ENCODE assay signal across 9 cellular contexts in genomic region chr14:104770851-104771272, GRCh38. TPM values are rescaled to one million over a fixed set of nuclear protein-coding genes. Genes with fewer than 3 reads are reported as not detected.
DNase-seq lines count a peak whose midpoint lies in the region; ATAC-seq, FAIRE-seq and TF ChIP-seq lines count a peak whose summit lies in the region.
"Had no signal": no experiment of that assay in that cellular context is flagged by ENCODE, and none has a peak within 500 bp of the region (broad histone marks: within the 10 kb centered on the region; RNA-seq: fewer than 3 reads in every experiment).

No MANE protein-coding gene starts in this region.

- TF ChIP-seq CTCF in DND-41 (IDR thresholded peaks at IDR 0.05; ENCODE audit: borderline replicate concordance, extremely low read depth, low read length, poor library complexity, severe bottlenecking), result peak; percentile 81
- peak; percentile 45 for TF ChIP-seq CTCF in IMR-90 (conservative IDR thresholded peaks at IDR 0.05; ENCODE audit: low read depth, low read length)
- peak; percentile 60 for TF ChIP-seq CTCF in bronchial epithelial cell (IDR thresholded peaks at IDR 0.05; ENCODE audit: insufficient read depth, low read length, severe bottlenecking)
- peak; percentile 39 for TF ChIP-seq CTCF in nephron progenitor cell (IDR thresholded peaks at IDR 0.05)

- H2AK9ac ChIP-seq in IMR-90 (replicated peaks; ENCODE audit: low read depth, low read length, poor library complexity), result no peak overlapping the region

- H3K4me1 ChIP-seq in DND-41 (ENCODE audit: insufficient read depth, low read length) (peaks cover 8% of the 10 kb centered on the region), IMR-90 (ENCODE audit: control insufficient read depth, insufficient read depth, low read length) (peaks cover 5% of the 10 kb centered on the region)

- no peak overlapping the region for H2BK5ac ChIP-seq in IMR-90 (ENCODE audit: low read depth, low read length, poor library complexity, severe bottlenecking)

- H3K36me3 ChIP-seq in DND-41 (ENCODE audit: insufficient read depth, low read length) (peaks cover 79% of the 10 kb centered on the region), IMR-90 (ENCODE audit: control insufficient read depth, insufficient read depth, low read length) (peaks cover 50% of the 10 kb centered on the region), bronchial epithelial cell (ENCODE audit: control insufficient read depth, insufficient read depth, low read length) (peaks cover 25% of the 10 kb centered on the region)

- no peak overlapping the region for H4K8ac ChIP-seq in IMR-90 (ENCODE audit: low read depth in 2 of 2, low read length in 2 of 2)

- H3K9me3 ChIP-seq in DND-41 (ENCODE audit: insufficient read depth, low read length, severe bottlenecking), result no peaks in the 10 kb centered on the region
- no peaks in the 10 kb centered on the region; the same call in 1 of the 2 replicates for H3K9me3 ChIP-seq in IMR-90 (ENCODE audit: control insufficient read depth, insufficient read depth, low read length)

- ATAC-seq in DND-41 (ENCODE audit: insufficient read depth, low read depth) (peak; percentile 46; the same call in 1 of the 3 replicates), IMR-90 (ENCODE audit: low read depth) (no peak), HG02981 (IDR thresholded peaks at IDR 0.05; ENCODE audit: unreplicated experiment) (no peak)
- ATAC-seq: activated naive CD4-positive, alpha-beta T cell treated with anti-CD3 and anti-CD28 coated beads, Interleukin-2, amount 50 U/mL, for 72 hours had no signal

- H3K18ac ChIP-seq in IMR-90 (ENCODE audit: low read depth, low read length), result no peak overlapping the region

- no peaks in the 10 kb centered on the region for H3K9me1 ChIP-seq in IMR-90 (ENCODE audit: insufficient read depth, low read length)

- no peak overlapping the region for H4K5ac ChIP-seq in IMR-90 (ENCODE audit: low read depth, low read length)

- H4K20me1 ChIP-seq in DND-41 (ENCODE audit: insufficient read depth, low read length) (peaks cover 60% of the 10 kb centered on the region), IMR-90 (ENCODE audit: insufficient read depth, low read length) (peaks cover 22% of the 10 kb centered on the region)

- CTCF ChIA-PET in IMR-90 (lab: Yijun Ruan, JAX), result interaction anchor here (1.2 to 1.6 kb wide), 2 partner anchors 18 to 56 kb away, joined by 4 to 5 read pairs; partner anchors contain the start of gene SIVA1

- no peak overlapping the region for H2BK20ac ChIP-seq in IMR-90 (ENCODE audit: low read depth, low read length)

- H3K27ac ChIP-seq in DND-41 (ENCODE audit: low read length) (no peak overlapping the region), IMR-90 (ENCODE audit: insufficient read depth, low read length) (no peak overlapping the region)

- no peak overlapping the region for H2BK120ac ChIP-seq in IMR-90 (ENCODE audit: low read depth, low read length)

- no peaks in the 10 kb centered on the region; the same call in 1 of the 2 replicates for H3K79me2 ChIP-seq in DND-41 (ENCODE audit: insufficient read depth, low read length)

- H3K23ac ChIP-seq in IMR-90 (ENCODE audit: low read depth, low read length), result no peak overlapping the region

- no peak overlapping the region for H3K4me3 Mint-ChIP-seq in nephron progenitor cell
- H3K4me3 Mint-ChIP-seq in activated CD4-positive, alpha-beta T cell treated with anti-CD3 and anti-CD28 coated beads, Interleukin-2, amount 10 ng/mL, durations not matched to agents 24 days and 14 days, result no peak overlapping the region

- no peak overlapping the region for H3K14ac ChIP-seq in IMR-90 (replicated peaks; ENCODE audit: low read depth, low read length)

- H3K4me2 ChIP-seq in DND-41 (ENCODE audit: insufficient read depth, low read length) (no peak overlapping the region), IMR-90 (ENCODE audit: low read depth, low read length) (no peak overlapping the region)

- no peak overlapping the region for H3K56ac ChIP-seq in IMR-90 (ENCODE audit: extremely low read depth, insufficient read depth, low read length)

- dilution Hi-C loops in IMR-90 (cut with HindIII; ENCODE audit: low sequenced_read_pairs, unreplicated experiment), result no loop called here

- peaks cover 25% of the 10 kb centered on the region for H3K4me1 Mint-ChIP-seq in nephron progenitor cell
- H3K4me1 Mint-ChIP-seq in activated CD4-positive, alpha-beta T cell treated with anti-CD3 and anti-CD28 coated beads, Interleukin-2, amount 10 ng/mL, durations not matched to agents 24 days and 14 days, result peaks cover 3% of the 10 kb centered on the region

- DNase-seq in DND-41 (peak; percentile 50), IMR-90 (no peak), bronchial epithelial cell (ENCODE audit: low read depth) (no peak), nephron progenitor cell (no peak), amygdala (lab: John Stamatoyannopoulos, UW) (no peak), ACHN (no peak)
- DNase-seq in activated CD4-positive, alpha-beta T cell treated with anti-CD3 and anti-CD28 coated beads, Interleukin-2, amount 10 ng/mL, durations not matched to agents 24 days and 14 days, result no peak

- H4K91ac ChIP-seq in IMR-90 (ENCODE audit: insufficient read depth, low read depth, low read length), result no peak overlapping the region

- peaks cover 0 to 18% of the 10 kb centered on the region in 2 experiments; a peak in 1 of 4 replicates for H3K79me1 ChIP-seq in IMR-90 (ENCODE audit: low read depth in 1 of 2, low read length in 2 of 2)

- no peak overlapping the region for H3K27ac Mint-ChIP-seq in nephron progenitor cell
- no peak overlapping the region for H3K27ac Mint-ChIP-seq in activated CD4-positive, alpha-beta T cell treated with anti-CD3 and anti-CD28 coated beads, Interleukin-2, amount 10 ng/mL, durations not matched to agents 24 days and 14 days

- H3K27me3 Mint-ChIP-seq in nephron progenitor cell (ENCODE audit: low read depth, poor library complexity), result no peaks in the 10 kb centered on the region
- H3K27me3 Mint-ChIP-seq in activated CD4-positive, alpha-beta T cell treated with anti-CD3 and anti-CD28 coated beads, Interleukin-2, amount 10 ng/mL, durations not matched to agents 24 days and 14 days, result no peaks in the 10 kb centered on the region

- H3K27me3 ChIP-seq in DND-41 (ENCODE audit: insufficient read depth, low read length, poor library complexity), result no peaks in the 10 kb centered on the region
- no peaks in the 10 kb centered on the region for H3K27me3 ChIP-seq in IMR-90 (ENCODE audit: control insufficient read depth, insufficient read depth, low read length)
- H3K27me3 ChIP-seq in bronchial epithelial cell (ENCODE audit: control insufficient read depth, insufficient read depth, low read length), result no peaks in the 10 kb centered on the region

- H3K9me3 Mint-ChIP-seq in nephron progenitor cell, result peaks cover 16% of the 10 kb centered on the region
- no peaks in the 10 kb centered on the region for H3K9me3 Mint-ChIP-seq in activated CD4-positive, alpha-beta T cell treated with anti-CD3 and anti-CD28 coated beads, Interleukin-2, amount 10 ng/mL, durations not matched to agents 24 days and 14 days

- BruUV-seq in IMR-90 (replicated peaks; lab: Mats Ljungman, UMichigan), result no TSS peak

- POLR2A ChIA-PET in IMR-90 (lab: Charles Lee; ENCODE audit: unreplicated experiment), result no interaction called here

- no peak overlapping the region for H2BK15ac ChIP-seq in IMR-90 (ENCODE audit: low read depth, low read length)

- no peak for TF ChIP-seq RAD21 in IMR-90 (IDR thresholded peaks at IDR 0.05; ENCODE audit: low read length)

- H2AK5ac ChIP-seq in IMR-90 (ENCODE audit: low read depth, low read length), result no peak overlapping the region

- H3K9ac ChIP-seq in DND-41 (ENCODE audit: low read depth, low read length), result no peak overlapping the region
- no peak overlapping the region for H3K9ac ChIP-seq in IMR-90 (ENCODE audit: low read depth, low read length)

- peaks cover 52% of the 10 kb centered on the region for H3K36me3 Mint-ChIP-seq in nephron progenitor cell (ENCODE audit: low read depth)
- peaks cover 40% of the 10 kb centered on the region for H3K36me3 Mint-ChIP-seq in activated CD4-positive, alpha-beta T cell treated with anti-CD3 and anti-CD28 coated beads, Interleukin-2, amount 10 ng/mL, durations not matched to agents 24 days and 14 days (ENCODE audit: low read depth)

- H2AFZ ChIP-seq in DND-41 (ENCODE audit: low read depth, low read length) (no peak overlapping the region), IMR-90 (replicated peaks; ENCODE audit: low read length, poor library complexity) (no peak overlapping the region)

- H3K4me3 ChIP-seq in DND-41 (ENCODE audit: low read depth in 1 of 2, low read length in 2 of 2), result no peak overlapping the region
- H3K4me3 ChIP-seq in IMR-90 (ENCODE audit: insufficient read depth, low read depth, low read length), result no peak overlapping the region
- H3K4me3 ChIP-seq in bronchial epithelial cell (ENCODE audit: low read depth, low read length), result no peak overlapping the region

- in situ Hi-C loops in IMR-90 (cut with MboI; ENCODE audit: low sequenced_read_pairs), result no loop called here
- in situ Hi-C loops in ACHN (cut with HindIII; ENCODE audit: low pct_ligation_motif_present, low pct_unique_long_range_greater_than_20kb, low sequenced_read_pairs), result no loop called here

- intact Hi-C loops in IMR-90 (cut with micrococcal nuclease), result no loop called here
- intact Hi-C loops in activated CD4-positive, alpha-beta T cell treated with anti-CD3 and anti-CD28 coated beads, Interleukin-2, amount 10 ng/mL, durations not matched to agents 24 days and 14 days (cut with micrococcal nuclease), result no loop called here

- H3K4ac ChIP-seq in IMR-90 (ENCODE audit: low read depth, low read length), result no peak overlapping the region

- no peak for FAIRE-seq in bronchial epithelial cell (lab: Jason Lieb, UNC)

- no CpG with 5 or more reads among the region's 5 CpGs for WGBS in IMR-90 (ENCODE audit: extremely low coverage in 2 of 2, insufficient read length in 1 of 2), 2 experiments

- TF ChIP-seq POLR2A in IMR-90 (IDR thresholded peaks at IDR 0.05; ENCODE audit: low read depth, low read length), result no peak

RNA-seq across cellular contexts. Expression of gene SIVA1, which starts 17.9 kb away (rescaled TPM):
- total RNA-seq in IMR-90 (2012; rRNA removed), result 132 and 166 TPM in 2 replicates
- polyA plus RNA-seq in IMR-90 (2012; rRNA removed), result 184 and 248 TPM in 2 replicates
- 392 and 403 TPM in 2 replicates for polyA plus RNA-seq in IMR-90 (2012; cell fraction: cytosol; rRNA removed)
- 69.2 and 188 TPM in 2 replicates for polyA plus RNA-seq in IMR-90 (2012; cell fraction: nucleus; rRNA removed; ENCODE audit: low replicate concordance)
- 85.0 and 95.6 TPM in 2 replicates for total RNA-seq in bronchial epithelial cell
- total RNA-seq in activated CD4-positive, alpha-beta T cell treated with anti-CD3 and anti-CD28 coated beads, Interleukin-2, amount 10 ng/mL, durations not matched to agents 24 days and 14 days, result 117 and 123 TPM in 2 replicates

RNA-seq across cellular contexts. Expression of gene AKT1, which starts 24.7 kb away (rescaled TPM):
- total RNA-seq in IMR-90 (2012; rRNA removed), result 182 and 193 TPM in 2 replicates
- 221 and 242 TPM in 2 replicates for polyA plus RNA-seq in IMR-90 (2012; rRNA removed)
- 248 and 535 TPM in 2 replicates for polyA plus RNA-seq in IMR-90 (2012; cell fraction: cytosol; rRNA removed)
- polyA plus RNA-seq in IMR-90 (2012; cell fraction: nucleus; rRNA removed; ENCODE audit: low replicate concordance), result 317 and 551 TPM in 2 replicates
- total RNA-seq in bronchial epithelial cell, result 164 and 191 TPM in 2 replicates
- 133 and 143 TPM in 2 replicates for total RNA-seq in activated CD4-positive, alpha-beta T cell treated with anti-CD3 and anti-CD28 coated beads, Interleukin-2, amount 10 ng/mL, durations not matched to agents 24 days and 14 days

RNA-seq across cellular contexts. Expression of gene ZBTB42, which starts 30.0 kb away (rescaled TPM):
- total RNA-seq in IMR-90 (2012; rRNA removed), result 1.1 and 1.3 TPM in 2 replicates
- 2.3 and 3.6 TPM in 2 replicates for polyA plus RNA-seq in IMR-90 (2012; rRNA removed)
- 1.7 and 3.3 TPM in 2 replicates for polyA plus RNA-seq in IMR-90 (2012; cell fraction: cytosol; rRNA removed)
- 1.2 and 2.1 TPM in 2 replicates for polyA plus RNA-seq in IMR-90 (2012; cell fraction: nucleus; rRNA removed; ENCODE audit: low replicate concordance)
- 5.2 and 5.3 TPM in 2 replicates for total RNA-seq in bronchial epithelial cell
- 4.9 and 5.5 TPM in 2 replicates for total RNA-seq in activated CD4-positive, alpha-beta T cell treated with anti-CD3 and anti-CD28 coated beads, Interleukin-2, amount 10 ng/mL, durations not matched to agents 24 days and 14 days

RNA-seq across cellular contexts. Expression of gene ADSS1, which starts 46.8 kb away (rescaled TPM):
- 1.8 and 2.5 TPM in 2 replicates for total RNA-seq in IMR-90 (2012; rRNA removed)
- 3.9 and 5.2 TPM in 2 replicates for polyA plus RNA-seq in IMR-90 (2012; rRNA removed)
- polyA plus RNA-seq in IMR-90 (2012; cell fraction: cytosol; rRNA removed), result 5.9 and 6.5 TPM in 2 replicates
- polyA plus RNA-seq in IMR-90 (2012; cell fraction: nucleus; rRNA removed; ENCODE audit: low replicate concordance), result 28.6 and 32.1 TPM in 2 replicates
- total RNA-seq in bronchial epithelial cell, result 18.2 and 34.3 TPM in 2 replicates
- total RNA-seq in activated CD4-positive, alpha-beta T cell treated with anti-CD3 and anti-CD28 coated beads, Interleukin-2, amount 10 ng/mL, durations not matched to agents 24 days and 14 days, result 0.96 and 1.4 TPM in 2 replicates
